9 cellular contexts compared by ENCODE assay signal in the genomic region with DNA sequence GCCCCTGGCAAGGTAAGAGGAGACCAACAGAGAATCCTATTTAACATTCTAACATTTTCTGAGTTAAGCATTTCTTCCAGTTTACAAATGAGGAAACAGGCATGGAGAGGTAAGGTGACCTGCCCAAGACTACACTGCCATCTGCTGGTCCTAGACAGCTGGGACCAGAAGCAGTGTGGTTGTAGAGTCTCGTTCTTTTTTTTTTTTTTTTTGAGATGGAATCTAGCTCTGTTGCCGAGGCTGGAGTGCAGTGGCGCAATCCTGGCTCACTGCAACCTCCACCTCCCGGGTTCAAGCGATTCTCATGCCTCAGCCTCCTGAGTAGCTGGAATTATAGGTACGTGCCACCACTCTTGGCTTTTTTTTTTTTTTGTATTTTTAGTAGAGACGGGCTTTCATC. TPM values are rescaled to one million over a fixed set of nuclear protein-coding genes. Genes with fewer than 3 reads are reported as not detected.
DNase-seq lines count a peak whose midpoint lies in the region; FAIRE-seq and TF ChIP-seq lines count a peak whose summit lies in the region.
"Not testable (repeated sequence)": the region's sequence is repeated elsewhere in the genome, so short reads cannot be mapped to it uniquely, and the experiment has no call there.
"Had no signal": no experiment of that assay in that cellular context is flagged by ENCODE, and none has a peak within 500 bp of the region (broad histone marks: within the 10 kb centered on the region; RNA-seq: fewer than 3 reads in every experiment).

No MANE protein-coding gene starts in this region.

- not testable (repeated sequence) for H3K4me3 ChIP-seq in bronchial epithelial cell (ENCODE audit: low read depth, low read length); small intestine (ENCODE audit: low read depth in 1 of 2, low read length in 2 of 2)

- FAIRE-seq in GM12892 (lab: Jason Lieb, UNC), result peak; percentile 76
- not testable (repeated sequence) for FAIRE-seq in bronchial epithelial cell (lab: Jason Lieb, UNC); small intestine (lab: Jason Lieb, UNC)

- TF ChIP-seq CTCF in 22Rv1 (IDR thresholded peaks at IDR 0.05), result peak; percentile 94
- peak; percentile 82 for TF ChIP-seq CTCF in bronchial epithelial cell (IDR thresholded peaks at IDR 0.05; ENCODE audit: insufficient read depth, low read length, severe bottlenecking)

- H3K9me3 ChIP-seq in small intestine (ENCODE audit: control insufficient read depth, low read depth), result not testable (repeated sequence)

- not testable (repeated sequence) for DNase-seq in GM12892 (ENCODE audit: insufficient read length)
- DNase-seq in HT1080 (ENCODE audit: low read depth) (peak; percentile 79), NCI-H748 treated with DMSO at 0.1 percent for 48 hours (lab: John Stamatoyannopoulos, UW) (peak; percentile 54), bronchial epithelial cell (ENCODE audit: low read depth) (peak; percentile 72), iPS-NIHi7 (ENCODE audit: extremely low spot score) (peak; percentile 80), small intestine (peak; percentile 77)
- DNase-seq in activated CD4-positive, alpha-beta T cell treated with anti-CD3 and anti-CD28 coated beads for 24 hours (ENCODE audit: low read depth in 2 of 2), result peak; percentile 19 to 31

- H3K27ac ChIP-seq in 22Rv1; small intestine (ENCODE audit: low read depth in 1 of 2, low read length in 1 of 2): not testable (repeated sequence)

- H3K36me3 ChIP-seq in bronchial epithelial cell (ENCODE audit: control insufficient read depth, insufficient read depth, low read length); small intestine (ENCODE audit: control insufficient read depth in 2 of 2, insufficient read depth in 2 of 2, low read length in 2 of 2): not testable (repeated sequence)

- not testable (repeated sequence) for H3K27me3 ChIP-seq in bronchial epithelial cell (ENCODE audit: control insufficient read depth, insufficient read depth, low read length); small intestine (ENCODE audit: control insufficient read depth in 2 of 2, insufficient read depth in 2 of 2, low read length in 2 of 2)

- WGBS in small intestine, 3 donors, result 10 to 26% (median 11%) methylated on average over 5 to 7 of the region's 7 CpGs

- not testable (repeated sequence) for TF ChIP-seq POLR2A in GM12892 (IDR thresholded peaks at IDR 0.05; ENCODE audit: low read depth, low read length)

- H3K4me1 ChIP-seq in small intestine (ENCODE audit: control insufficient read depth in 2 of 2, insufficient read depth in 1 of 2, low read depth in 1 of 2, low read length in 1 of 2), result not testable (repeated sequence)

RNA-seq across cellular contexts. Expression of a gene that starts 5.3 kb away (rescaled TPM):
- polyA plus RNA-seq in GM12892 (2012; ENCODE audit: missing spikeins), result 0.59 TPM
- not detected in 2 replicates for total RNA-seq in HT1080 (2014; rRNA removed; shearing (Covaris generic))
- polyA plus RNA-seq in HT1080 (2015; cell fraction: cytosol; rRNA removed), result not detected in 2 replicates
- polyA plus RNA-seq in HT1080 (2015; cell fraction: nucleus; rRNA removed), result 0.31 TPM in 1 of 2 replicates, not detected in the other
- total RNA-seq in bronchial epithelial cell, result 0.26 and 0.64 TPM in 2 replicates
- under 1 TPM; 0.36 to 0.89 (median 0.81) TPM for polyA plus RNA-seq in small intestine
- total RNA-seq: temporal lobe had no signal

RNA-seq across cellular contexts. Expression of a gene that starts 28.0 kb away (rescaled TPM):
- 132 TPM for polyA plus RNA-seq in GM12892 (2012; ENCODE audit: missing spikeins)
- 222 and 245 TPM in 2 replicates for total RNA-seq in HT1080 (2014; rRNA removed; shearing (Covaris generic))
- 153 and 176 TPM in 2 replicates for polyA plus RNA-seq in HT1080 (2015; cell fraction: cytosol; rRNA removed)
- 175 and 182 TPM in 2 replicates for polyA plus RNA-seq in HT1080 (2015; cell fraction: nucleus; rRNA removed)
- total RNA-seq in bronchial epithelial cell, result 141 and 143 TPM in 2 replicates
- 100 to 1,000 TPM; 103 to 156 (median 104) TPM for polyA plus RNA-seq in small intestine

RNA-seq across cellular contexts. Expression of a gene that starts 45.9 kb away (rescaled TPM):
- polyA plus RNA-seq in GM12892 (2012; ENCODE audit: missing spikeins), result 7.0 TPM
- 51.9 and 69.9 TPM in 2 replicates for total RNA-seq in HT1080 (2014; rRNA removed; shearing (Covaris generic))
- polyA plus RNA-seq in HT1080 (2015; cell fraction: cytosol; rRNA removed), result 59.7 and 59.9 TPM in 2 replicates
- polyA plus RNA-seq in HT1080 (2015; cell fraction: nucleus; rRNA removed), result 176 and 192 TPM in 2 replicates
- total RNA-seq in bronchial epithelial cell, result 12.3 and 18.2 TPM in 2 replicates
- polyA plus RNA-seq in small intestine, result 10 to 100 TPM in 1 of 3 donors, 1 to 10 TPM in 2; 7.8 to 30.9 (median 10.0) TPM
